Comparison of ENCODE assay signal across 1 cellular context in the genomic region with DNA sequence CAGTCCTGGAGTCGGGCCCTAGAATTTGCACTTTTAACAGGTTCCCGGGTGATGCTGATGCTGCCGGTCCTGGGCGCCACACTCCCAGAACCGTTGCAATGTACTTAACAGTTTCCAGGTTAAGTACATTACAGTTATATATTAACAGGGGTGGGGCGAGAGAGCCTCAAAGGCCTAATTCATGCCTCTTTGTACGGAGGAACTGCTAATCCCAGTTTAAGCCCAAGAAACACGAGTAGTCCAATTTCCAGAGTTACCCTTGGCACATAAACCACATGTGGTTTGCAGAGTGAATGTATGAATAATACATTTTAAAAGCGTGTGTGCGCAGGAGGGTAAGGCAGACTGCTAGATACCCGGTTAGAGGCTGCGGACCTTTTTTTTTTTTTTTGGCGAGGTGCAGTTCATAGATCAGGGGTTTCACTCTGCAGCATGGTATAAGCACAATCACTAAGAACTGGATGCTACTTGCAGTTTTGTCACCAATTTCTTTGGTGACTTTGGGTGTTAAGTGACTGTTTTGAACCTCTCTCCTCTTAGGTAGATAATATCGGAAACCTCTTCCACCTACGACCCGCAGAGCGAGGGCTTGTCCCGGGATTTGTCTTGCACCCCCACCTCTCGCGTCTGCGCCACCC.
TF ChIP-seq lines count a peak whose summit lies in the region.

No MANE protein-coding gene starts in this region.

TF ChIP-seq in H1, 55 proteins besides CTCF, POLR2A, EP300 and RAD21:
- TF ChIP-seq YY1 (IDR thresholded peaks at IDR 0.05; ENCODE audit: low read depth, low read length) (no peak), CHD1 (IDR thresholded peaks at IDR 0.05; ENCODE audit: low read depth, low read length) (no peak), CTBP2 (IDR thresholded peaks at IDR 0.05; ENCODE audit: borderline replicate concordance, insufficient read depth, insufficient read length, low read length) (no peak), NRF1 (IDR thresholded peaks at IDR 0.05; ENCODE audit: low read depth, low read length) (no peak), CBX5 (IDR thresholded peaks at IDR 0.05; ENCODE audit: low read depth, low read length) (no peak), RBBP5 (IDR thresholded peaks at IDR 0.05; ENCODE audit: borderline replicate concordance, low read depth, low read length) (no peak), POLR2AphosphoS5 (IDR thresholded peaks at IDR 0.05; ENCODE audit: low read depth, low read length) (no peak), ATF2 (IDR thresholded peaks at IDR 0.05; ENCODE audit: low read length) (no peak)
TF ChIP-seq in H1: peak in this region for 0.
